Comparison of ENCODE assay signal across 10 cellular contexts in genomic region chr6:133966654-133967300, GRCh38. TPM values are rescaled to one million over a fixed set of nuclear protein-coding genes. Genes with fewer than 3 reads are reported as not detected.
A peak's percentile ranks its signal among the peaks of the same experiment; 100 is the strongest.
DNase-seq lines count a peak whose midpoint lies in the region; ATAC-seq and TF ChIP-seq lines count a peak whose summit lies in the region.
"Had no signal": no experiment of that assay in that cellular context is flagged by ENCODE, and none has a peak within 500 bp of the region (broad histone marks: within the 10 kb centered on the region; RNA-seq: fewer than 3 reads in every experiment).

No MANE protein-coding gene starts in this region.

- no peaks in the 10 kb centered on the region for H3K27me3 ChIP-seq in gastroesophageal sphincter
- no peaks in the 10 kb centered on the region for H3K27me3 ChIP-seq in left lung

- H3K9me3 ChIP-seq in gastroesophageal sphincter (no peaks in the 10 kb centered on the region), left lung (no peaks in the 10 kb centered on the region)

- no peak for TF ChIP-seq POLR2A in gastroesophageal sphincter (IDR thresholded peaks at IDR 0.05)

- no peak for TF ChIP-seq EP300 in gastroesophageal sphincter (IDR thresholded peaks at IDR 0.05)

- 82 to 86% methylated on average over 5 of the region's 5 CpGs for WGBS in gastroesophageal sphincter (ENCODE audit: low coverage in 1 of 2), 2 donors

- ATAC-seq in GM18508 (IDR thresholded peaks at IDR 0.05; ENCODE audit: insufficient read depth, unreplicated experiment) (peak; percentile 76), GM21528 (IDR thresholded peaks at IDR 0.05; ENCODE audit: low FRiP score, unreplicated experiment) (peak; percentile 93), HG03378 (IDR thresholded peaks at IDR 0.05; ENCODE audit: unreplicated experiment) (peak; percentile 71), gastroesophageal sphincter (no peak), left lung (no peak)
- ATAC-seq in effector memory CD8-positive, alpha-beta T cell (replicated peaks), result peak; percentile 18

- H3K27me3 Mint-ChIP-seq in effector memory CD8-positive, alpha-beta T cell, result no peaks in the 10 kb centered on the region

- DNase-seq in effector memory CD8-positive, alpha-beta T cell, result no peak
- DNase-seq in substantia nigra (lab: John Stamatoyannopoulos, UW) (no peak), nucleus accumbens (lab: John Stamatoyannopoulos, UW) (no peak), left lung (no peak)
- DNase-seq: activated naive CD4-positive, alpha-beta T cell treated with Interleukin-2 at 50 U/mL for 16 hours; SIG-M5 had no signal

- TF ChIP-seq CTCF in gastroesophageal sphincter (IDR thresholded peaks at IDR 0.05) (no peak), left lung (IDR thresholded peaks at IDR 0.05) (no peak)

- peak overlapping the region; percentile 1 to 18 for H3K27ac Mint-ChIP-seq in effector memory CD8-positive, alpha-beta T cell

- peaks cover 39 to 64% of the 10 kb centered on the region in 2 donors for H3K4me1 Mint-ChIP-seq in effector memory CD8-positive, alpha-beta T cell (ENCODE audit: low read depth in 2 of 2)

- no peak overlapping the region for H3K4me3 ChIP-seq in gastroesophageal sphincter
- no peak overlapping the region for H3K4me3 ChIP-seq in left lung

- H3K27ac ChIP-seq in substantia nigra (ENCODE audit: low read depth, low read length, poor library complexity, severe bottlenecking), result no peak overlapping the region
- H3K27ac ChIP-seq in gastroesophageal sphincter, result no peak overlapping the region
- H3K27ac ChIP-seq in left lung, result no peak overlapping the region

- H3K4me3 Mint-ChIP-seq in effector memory CD8-positive, alpha-beta T cell, result peak overlapping the region; percentile 3 to 13

- no peaks in the 10 kb centered on the region for H3K36me3 ChIP-seq in gastroesophageal sphincter
- no peaks in the 10 kb centered on the region for H3K36me3 ChIP-seq in left lung

- peaks cover 0 to 8% (median 0%) of the 10 kb centered on the region in 3 donors for H3K4me1 ChIP-seq in gastroesophageal sphincter
- H3K4me1 ChIP-seq in left lung, result peaks cover 0 to 16% of the 10 kb centered on the region in 2 donors

- H3K36me3 Mint-ChIP-seq in effector memory CD8-positive, alpha-beta T cell (ENCODE audit: insufficient read depth), result peaks cover 11% of the 10 kb centered on the region

- intact Hi-C loops in left lung (cut with DNase I), result no loop called here

- no peaks in the 10 kb centered on the region for H3K9me3 Mint-ChIP-seq in effector memory CD8-positive, alpha-beta T cell

RNA-seq across cellular contexts. Expression of gene TBPL1, which starts 13.8 kb away (rescaled TPM):
- total RNA-seq in gastroesophageal sphincter (10 to 100 TPM; 10.1 to 19.1 (median 13.7) TPM), left lung (10 to 100 TPM; 20.4 to 22.6 TPM)

Comparison
In these comparisons a context has a peak if more than half of its experiments do, and no peak if none do; other contexts are left out.
1. ATAC-seq: peak in GM18508 (single experiment), GM21528 (single experiment), HG03378 (single experiment) and effector memory CD8-positive, alpha-beta T cell (single experiment); none in gastroesophageal sphincter (single experiment) and left lung (single experiment).